8 cellular contexts compared by ENCODE assay signal in the genomic region with DNA sequence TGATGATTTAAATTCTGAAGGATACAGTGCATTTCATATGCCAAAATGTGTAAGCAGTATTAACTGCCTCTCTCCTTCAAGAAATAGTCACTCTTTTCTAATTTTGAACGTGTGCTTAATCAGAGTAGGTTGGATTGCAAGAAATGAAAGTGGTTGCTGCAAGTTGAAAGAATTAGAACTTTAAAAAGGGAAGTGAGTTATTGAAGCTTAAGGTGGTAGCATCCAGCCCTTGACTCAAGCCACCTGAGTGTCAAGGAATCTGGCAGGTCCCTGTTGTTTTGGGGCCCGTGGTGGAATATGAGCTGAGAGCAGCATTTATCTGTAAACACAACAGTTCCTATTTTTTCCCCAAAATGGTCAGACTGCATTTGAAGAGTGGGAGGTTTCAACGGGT. TPM values are rescaled to one million over a fixed set of nuclear protein-coding genes. Genes with fewer than 3 reads are reported as not detected.
DNase-seq lines count a peak whose midpoint lies in the region; TF ChIP-seq lines count a peak whose summit lies in the region.

No MANE protein-coding gene starts in this region.

- H3K27me3 ChIP-seq in left ventricle myocardium inferior (ENCODE audit: low read depth) (no peaks in the 10 kb centered on the region), iPS-20b (ENCODE audit: insufficient read depth, low read length) (peaks cover 42% of the 10 kb centered on the region)

- H2AFZ ChIP-seq in OCI-LY7 (ENCODE audit: low read length), result peak overlapping the region; percentile 4; the same call in 1 of the 2 replicates

- no peaks in the 10 kb centered on the region for H3K9me2 ChIP-seq in OCI-LY7 (ENCODE audit: insufficient read depth, low read length)

- intact Hi-C loops in left ventricle myocardium inferior (cut with micrococcal nuclease) (loop anchor here (10.0 kb wide), 2 partner anchors 90 to 140 kb away; no protein-coding TSS in a partner anchor), cardiac septum (cut with DNase I) (loop anchor here (5.0 to 10.0 kb wide), 4 partner anchors 87 to 692 kb away; partner anchors contain the start of gene EDEM1), OCI-LY7 (cut with micrococcal nuclease; ENCODE audit: unreplicated experiment) (loop anchor here (5.0 kb wide), 1 partner anchor 77 kb away; no protein-coding TSS in a partner anchor)

- H3K36me3 ChIP-seq in left ventricle myocardium inferior (peaks cover 13% of the 10 kb centered on the region), OCI-LY7 (ENCODE audit: insufficient read depth, low read length) (peaks cover 41% of the 10 kb centered on the region), iPS-20b (ENCODE audit: insufficient read depth, low read depth, low read length) (no peaks in the 10 kb centered on the region)

- peak overlapping the region; percentile 95 for H3K27ac ChIP-seq in left ventricle myocardium inferior (replicated peaks)
- peak overlapping the region; percentile 71 for H3K27ac ChIP-seq in OCI-LY7 (ENCODE audit: low read depth, low read length, poor library complexity, severe bottlenecking)
- H3K27ac ChIP-seq in iPS-20b (ENCODE audit: low read length), result no peak overlapping the region

- TF ChIP-seq CTCF in left ventricle myocardium inferior (IDR thresholded peaks at IDR 0.05; ENCODE audit: borderline replicate concordance), result no peak
- no peak for TF ChIP-seq CTCF in OCI-LY7 (conservative IDR thresholded peaks at IDR 0.05; ENCODE audit: low read length)

- H3K9ac ChIP-seq in iPS-20b (ENCODE audit: low read depth, low read length), result no peak overlapping the region

- peaks cover 43% of the 10 kb centered on the region for H3K79me2 ChIP-seq in OCI-LY7 (ENCODE audit: insufficient read depth, low read depth, low read length)

- TSS peak; percentile 38 for BruUV-seq in OCI-LY7 (replicated peaks; lab: Mats Ljungman, UMichigan)

- POLR2A ChIA-PET in OCI-LY7 (lab: Charles Lee), result interaction anchor here (0.7 to 6.9 kb wide), 6 partner anchors 12 to 687 kb away, joined by 3 to 206 read pairs (median 3); no protein-coding TSS in a partner anchor

- H3K4me2 ChIP-seq in OCI-LY7 (ENCODE audit: low read length), result peak overlapping the region; percentile 85

- H3K9me3 ChIP-seq in left ventricle myocardium inferior (replicated peaks) (no peaks in the 10 kb centered on the region), OCI-LY7 (ENCODE audit: low read length) (no peaks in the 10 kb centered on the region), iPS-20b (ENCODE audit: insufficient read depth, low read depth, low read length) (no peaks in the 10 kb centered on the region)

- H4K20me1 ChIP-seq in OCI-LY7 (ENCODE audit: insufficient read depth, low read length), result peaks cover 9% of the 10 kb centered on the region; the same call in 1 of the 2 replicates

- DNase-seq in left ventricle myocardium inferior (no peak), cardiac septum (ENCODE audit: low spot score) (no peak), OCI-LY7 (ENCODE audit: low spot score) (peak; percentile 65), LoVo (ENCODE audit: low spot score) (no peak), ureter (ENCODE audit: low spot score) (no peak)
- DNase-seq in effector CD8-positive, alpha-beta T cell (lab: John Stamatoyannopoulos, UW), result no peak
- DNase-seq in stimulated activated CD4-positive, alpha-beta T cell treated with anti-CD3 and anti-CD28 coated beads, Interleukin-15, amount 100 ng/mL, for 24 hours, result no peak

- CTCF ChIA-PET in OCI-LY7 (lab: Charles Lee; ENCODE audit: unreplicated experiment), result interaction anchor here (1.2 kb wide), 1 partner anchor 10 kb away, joined by 3 read pairs; no protein-coding TSS in a partner anchor

- peaks cover 69% of the 10 kb centered on the region for H3K4me1 ChIP-seq in left ventricle myocardium inferior
- H3K4me1 ChIP-seq in OCI-LY7 (ENCODE audit: insufficient read depth, low read length, poor library complexity, severe bottlenecking), result peaks cover 35% of the 10 kb centered on the region
- no peaks in the 10 kb centered on the region for H3K4me1 ChIP-seq in iPS-20b (ENCODE audit: insufficient read depth, low read length)

- H3K4me3 ChIP-seq in left ventricle myocardium inferior, result peak overlapping the region; percentile 98
- peak overlapping the region; percentile 91 for H3K4me3 ChIP-seq in OCI-LY7 (ENCODE audit: low read depth, low read length, poor library complexity, severe bottlenecking)
- H3K4me3 ChIP-seq in iPS-20b (ENCODE audit: low read length), result peak overlapping the region; percentile 95; the same call in 1 of the 2 replicates

RNA-seq across cellular contexts. Expression of gene ITPR1, which starts 1.7 kb away (rescaled TPM):
- 29.0 TPM for total RNA-seq in left ventricle myocardium inferior
- total RNA-seq in cardiac septum, result 19.5 TPM
- total RNA-seq in OCI-LY7 (2014; rRNA removed; shearing (Covaris generic)), result 84.4 and 87.4 TPM in 2 replicates
- total RNA-seq in OCI-LY7 (2022), result 104 and 133 TPM in 2 replicates
- total RNA-seq in ureter, result 98.1 TPM

RNA-seq across cellular contexts. Expression of gene SUMF1, which starts 27.7 kb away (rescaled TPM):
- total RNA-seq in left ventricle myocardium inferior, result 8.6 TPM
- total RNA-seq in cardiac septum, result 10.4 TPM
- total RNA-seq in OCI-LY7 (2014; rRNA removed; shearing (Covaris generic)), result 11.9 and 12.8 TPM in 2 replicates
- 6.9 and 9.1 TPM in 2 replicates for total RNA-seq in OCI-LY7 (2022)
- total RNA-seq in ureter, result 42.6 TPM
